8 cellular contexts compared by ENCODE assay signal in genomic region chr1:89692601-89693503, GRCh38. TPM values are rescaled to one million over a fixed set of nuclear protein-coding genes. Genes with fewer than 3 reads are reported as not detected.
A peak's percentile ranks its signal among the peaks of the same experiment; 100 is the strongest.
DNase-seq lines count a peak whose midpoint lies in the region; ATAC-seq and TF ChIP-seq lines count a peak whose summit lies in the region.

No MANE protein-coding gene starts in this region.

- H3K36me3 ChIP-seq in BLaER1 treated with 17β-estradiol and CSF1 and Interleukin-3, amounts not matched to agents 10 nM and 100 nM, result peaks cover 33 to 73% (median 61%) of the 10 kb centered on the region in 11 experiments
- H3K36me3 ChIP-seq in spleen (peaks cover 0 to 32% (median 11%) of the 10 kb centered on the region in 6 donors), HAP-1 (replicated peaks) (no peaks in the 10 kb centered on the region)

- no peak for TF ChIP-seq POLR2A in spleen (IDR thresholded peaks at IDR 0.05)

- in situ Hi-C loops in HAP-1 (cut with MboI; ENCODE audit: low sequenced_read_pairs), result no loop called here

- no peak for TF ChIP-seq CTCF in choroid plexus epithelial cell (conservative IDR thresholded peaks at IDR 0.05; ENCODE audit: low read depth, low read length)
- TF ChIP-seq CTCF in spleen (IDR thresholded peaks at IDR 0.05 in 8 of 11, conservative IDR thresholded peaks at IDR 0.05 in 3 of 11), result no peak

- DNase-seq in M059J (ENCODE audit: low read depth) (peak; percentile 70), choroid plexus epithelial cell (ENCODE audit: low read depth) (peak; percentile 34), spleen (no peak), HK-2 (ENCODE audit: unreplicated experiment) (no peak), inferior parietal cortex (ENCODE audit: extremely low spot score) (no peak), HAP-1 (ENCODE audit: low spot score in 2 of 2) (no peak)

- H3K9ac ChIP-seq in BLaER1 treated with 17β-estradiol and CSF1 and Interleukin-3, amounts not matched to agents 10 nM and 100 nM, result peak overlapping the region; percentile 64 to 92 (median 86); a peak in 21 of 22 replicates

- whole genome bisulfite sequencing in spleen, 5 donors, result 22 to 33% (median 27%) methylated on average over 4 of the region's 4 CpGs

- H3K27me3 ChIP-seq in BLaER1 treated with 17β-estradiol and CSF1 and Interleukin-3, amounts not matched to agents 10 nM and 100 nM, result no peaks in the 10 kb centered on the region
- H3K27me3 ChIP-seq in spleen (replicated peaks in 1 of 7), result no peaks in the 10 kb centered on the region
- no peaks in the 10 kb centered on the region for H3K27me3 ChIP-seq in HAP-1 (ENCODE audit: low read depth)

- H3K4me3 ChIP-seq in BLaER1 treated with 17β-estradiol and CSF1 and Interleukin-3, amounts not matched to agents 10 nM and 100 nM, result peak overlapping the region in 4 of 10 experiments; percentile 6 to 29 (median 13); a peak in 6 of 20 replicates
- H3K4me3 ChIP-seq in choroid plexus epithelial cell (ENCODE audit: low read depth, low read length) (no peak overlapping the region), spleen (no peak overlapping the region), HAP-1 (no peak overlapping the region)

- ATAC-seq in GM19455 (IDR thresholded peaks at IDR 0.05; ENCODE audit: unreplicated experiment), result peak; percentile 61

- H3K4me2 ChIP-seq in BLaER1 treated with 17β-estradiol and CSF1 and Interleukin-3, amounts not matched to agents 10 nM and 100 nM, result peak overlapping the region; percentile 80 to 94 (median 89)

- H4K20me1 ChIP-seq in BLaER1 treated with 17β-estradiol and CSF1 and Interleukin-3, amounts not matched to agents 10 nM and 100 nM, result no peaks in the 10 kb centered on the region

- peaks cover 94 to 100% (median 98%) of the 10 kb centered on the region in 10 experiments for H3K4me1 ChIP-seq in BLaER1 treated with 17β-estradiol and CSF1 and Interleukin-3, amounts not matched to agents 10 nM and 100 nM
- peaks cover 33 to 63% (median 49%) of the 10 kb centered on the region in 6 donors for H3K4me1 ChIP-seq in spleen
- H3K4me1 ChIP-seq in HAP-1, result peaks cover 11% of the 10 kb centered on the region

- intact Hi-C loops in spleen (cut with DNase I; ENCODE audit: low total_unique reads), result no loop called here

- peak overlapping the region; percentile 76 to 100 (median 97) for H3K27ac ChIP-seq in BLaER1 treated with 17β-estradiol and CSF1 and Interleukin-3, amounts not matched to agents 10 nM and 100 nM
- H3K27ac ChIP-seq in spleen, result peak overlapping the region; percentile 36 to 79 (median 66)

- H3K9me3 ChIP-seq in BLaER1 treated with 17β-estradiol and CSF1 and Interleukin-3, amounts not matched to agents 10 nM and 100 nM (replicated peaks in 1 of 11), result peaks cover 0 to 22% (median 9%) of the 10 kb centered on the region in 11 experiments; a peak in 13 of 22 replicates
- no peaks in the 10 kb centered on the region for H3K9me3 ChIP-seq in spleen
- no peaks in the 10 kb centered on the region for H3K9me3 ChIP-seq in HAP-1

RNA-seq across cellular contexts. Expression of gene LRRC8C, which starts 59.9 kb away (rescaled TPM):
- 4.8 and 6.1 TPM in 2 replicates for total RNA-seq in M059J (2014; rRNA removed; shearing (Covaris generic))
- 10 to 100 TPM; 16.0 to 33.0 (median 27.8) TPM for total RNA-seq in spleen
- polyA plus RNA-seq in spleen, result 1 to 10 TPM; 3.7 to 3.9 (median 3.7) TPM

Comparison
In these comparisons a context has a peak if more than half of its experiments do, and no peak if none do; other contexts are left out.
1. DNase-seq: peak in M059J (single experiment) and choroid plexus epithelial cell (single experiment); none in spleen (single experiment), HK-2 (single experiment), inferior parietal cortex (single experiment) and HAP-1 (0 of 2).